Comparison of ENCODE assay signal across 20 cellular contexts in genomic region chr6:18464176-18464575, GRCh38.
DNase-seq lines count a peak whose midpoint lies in the region; ATAC-seq and TF ChIP-seq lines count a peak whose summit lies in the region.
"Had no signal": no experiment of that assay in that cellular context is flagged by ENCODE, and none has a peak within 500 bp of the region (broad histone marks: within the 10 kb centered on the region; RNA-seq: fewer than 3 reads in every experiment).

No MANE protein-coding gene starts in this region.

- TF ChIP-seq CTCF in 22Rv1 (IDR thresholded peaks at IDR 0.05) (no peak), right lobe of liver (IDR thresholded peaks at IDR 0.05) (no peak), spleen (IDR thresholded peaks at IDR 0.05 in 8 of 11, conservative IDR thresholded peaks at IDR 0.05 in 3 of 11) (no peak)

- no peaks in the 10 kb centered on the region for H3K9me3 ChIP-seq in right lobe of liver
- peaks cover 0 to 6% (median 0%) of the 10 kb centered on the region in 8 donors for H3K9me3 ChIP-seq in spleen
- H3K9me3 ChIP-seq: HAP-1 had no signal

- DNase-seq in COR-L47 (lab: John Stamatoyannopoulos, UW) (peak; percentile 71), NCI-H69 (lab: John Stamatoyannopoulos, UW) (peak; percentile 77), right lobe of liver (no peak), erythroblast (lab: John Stamatoyannopoulos, UW) (no peak), spleen (no peak)
- no peak for DNase-seq in stimulated activated CD4-positive, alpha-beta T cell treated with anti-CD3 and anti-CD28 coated beads, Interleukin-4, amount 100 ng/mL, for 24 hours
- DNase-seq: CD4-positive, alpha-beta memory T cell; IMR-90; NCI-H1436 treated with DMSO at 0.1 percent for 48 hours; NCI-H1930; NCI-H2171; NK-92 treated with Interleukin-12 subunit alpha and Interleukin-12 subunit beta, amount 100 ng/mL, for 24 hours had no signal

- WGBS in right lobe of liver (ENCODE audit: insufficient coverage, low coverage, low lambda C conversion rate, missing lambda C conversion rate) = 37% methylated on average over 2 of the region's 2 CpGs
- 94 to 100% (median 97%) methylated on average over 2 of the region's 2 CpGs for WGBS in spleen, 5 donors

- TF ChIP-seq POLR2A in right lobe of liver (IDR thresholded peaks at IDR 0.05) (no peak), erythroblast (IDR thresholded peaks at IDR 0.05; ENCODE audit: low read length) (no peak), spleen (IDR thresholded peaks at IDR 0.05) (no peak)

- intact Hi-C loops in right lobe of liver (cut with DNase I) = no loop called here
- intact Hi-C loops in spleen (cut with DNase I; ENCODE audit: low total_unique reads) = no loop called here

- ATAC-seq in right lobe of liver (peak in 3 of 4 donors; percentile 36 to 56 (median 37)), HG02588 (IDR thresholded peaks at IDR 0.05; ENCODE audit: unreplicated experiment) (no peak)
- ATAC-seq: GM23338, SK-N-SH treated with all-trans-retinoic acid at 6 μM for 48 hours had no signal

- H3K4me3 ChIP-seq in right lobe of liver (no peak overlapping the region), spleen (no peak overlapping the region)
- H3K4me3 ChIP-seq: BLaER1, GM23338, HAP-1 had no signal

- H3K27me3 ChIP-seq in right lobe of liver (no peaks in the 10 kb centered on the region), spleen (replicated peaks in 1 of 7) (no peaks in the 10 kb centered on the region)
- H3K27me3 ChIP-seq: BLaER1 had no signal

- peak overlapping the region; percentile 90 for H3K27ac ChIP-seq in 22Rv1
- no peak overlapping the region for H3K27ac ChIP-seq in right lobe of liver
- no peak overlapping the region for H3K27ac ChIP-seq in spleen
- H3K27ac ChIP-seq: BLaER1, KMS-11, RWPE1 had no signal

- H3K4me1 ChIP-seq in right lobe of liver (peaks cover 0 to 56% (median 17%) of the 10 kb centered on the region in 4 donors), spleen (no peaks in the 10 kb centered on the region)
- H3K4me1 ChIP-seq: BLaER1, HAP-1 had no signal

- H3K36me3 ChIP-seq in right lobe of liver (peaks cover 0 to 8% (median 2%) of the 10 kb centered on the region in 4 donors), spleen (peaks cover 0 to 100% (median 28%) of the 10 kb centered on the region in 6 donors)
- H3K36me3 ChIP-seq: HAP-1 had no signal

Comparison
In these comparisons a context has a peak if more than half of its experiments do, and no peak if none do; other contexts are left out.
1. DNase-seq: peak in COR-L47 (single experiment) and NCI-H69 (single experiment); none in right lobe of liver (0 of 3), stimulated activated CD4-positive, alpha-beta T cell treated with anti-CD3 and anti-CD28 coated beads, Interleukin-4, amount 100 ng/mL, for 24 hours (single experiment), erythroblast (0 of 2) and spleen (single experiment).